ENCODE assay signal across 15 cellular contexts in the genomic region with DNA sequence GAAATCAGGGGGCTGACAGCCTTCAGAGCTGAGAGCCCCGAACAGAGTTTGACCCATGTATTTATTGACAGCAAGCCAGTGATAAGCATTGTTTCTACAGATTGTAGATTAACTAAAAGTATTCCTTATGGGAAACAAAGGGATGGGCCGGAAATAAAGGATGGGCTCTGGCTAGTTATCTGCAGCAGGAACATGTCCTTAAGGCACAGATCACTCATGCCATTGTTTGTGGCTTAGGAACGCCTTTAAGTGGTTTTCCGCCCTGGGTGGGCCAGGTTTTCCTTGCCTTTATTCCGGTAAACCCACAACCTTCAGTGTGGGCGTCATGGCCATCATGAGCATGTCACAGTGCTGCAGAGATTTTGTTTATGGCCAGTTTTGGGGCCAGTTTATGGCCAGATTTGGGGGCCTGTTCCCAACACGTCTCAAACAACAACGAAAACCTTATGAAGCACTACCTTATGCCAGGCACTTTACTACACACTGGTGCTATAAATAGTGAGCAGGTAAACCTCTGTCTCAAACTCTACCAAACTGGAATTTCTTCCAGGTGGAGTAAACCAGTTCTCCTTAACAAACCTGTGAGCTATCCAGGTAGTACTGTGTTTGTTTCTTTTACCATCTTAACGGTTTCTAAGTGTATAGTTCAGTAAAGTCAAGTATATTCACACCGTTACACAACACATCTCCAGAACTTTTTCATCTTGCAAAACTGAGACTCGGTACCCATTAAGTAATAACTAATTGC. TPM values are rescaled to one million over a fixed set of nuclear protein-coding genes. Genes with fewer than 3 reads are reported as not detected.
"Had no signal": no experiment of that assay in that cellular context is flagged by ENCODE, and none has a peak within 500 bp of the region (broad histone marks: within the 10 kb centered on the region; RNA-seq: fewer than 3 reads in every experiment).

No MANE protein-coding gene starts in this region.

RNA-seq across cellular contexts. Expression of a gene that starts 18.7 kb away (rescaled TPM):
- total RNA-seq: naive thymus-derived CD8-positive, alpha-beta T cell; omental fat pad; osteocyte; pancreas; posterior vena cava; prostate gland; pulmonary artery endothelial cell; right atrium auricular region; sciatic nerve; smooth muscle cell; spleen; suprapubic skin; transverse colon; ureter; vagina had no signal
- polyA plus RNA-seq: naive thymus-derived CD8-positive, alpha-beta T cell; smooth muscle cell; spleen had no signal
